Comparison of ENCODE assay signal across 8 cellular contexts in the genomic region with DNA sequence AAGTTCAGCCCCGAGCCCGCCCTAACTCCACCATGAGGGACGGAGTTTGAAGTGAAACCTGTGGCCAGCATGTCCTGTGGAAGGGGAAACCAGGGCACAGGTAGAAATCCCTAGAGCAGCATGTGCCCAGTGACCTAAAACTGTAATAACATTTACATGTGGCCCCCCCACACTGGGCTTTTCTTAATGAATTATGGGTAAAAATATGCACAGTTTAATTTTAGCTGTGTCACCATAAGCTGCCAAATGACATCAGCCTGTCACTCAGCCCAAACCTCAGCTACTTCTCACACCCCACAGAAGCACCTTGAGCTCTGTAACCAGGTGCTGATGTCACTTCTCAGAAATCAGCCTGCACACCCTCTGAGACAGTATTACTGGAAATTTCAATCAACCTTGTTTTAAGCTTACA. TPM values are rescaled to one million over a fixed set of nuclear protein-coding genes. Genes with fewer than 3 reads are reported as not detected.
A peak's percentile ranks its signal among the peaks of the same experiment; 100 is the strongest.
DNase-seq lines count a peak whose midpoint lies in the region; ATAC-seq and TF ChIP-seq lines count a peak whose summit lies in the region.

No MANE protein-coding gene starts in this region.

- H3K4me1 ChIP-seq in heart left ventricle, result peaks cover 0 to 19% (median 6%) of the 10 kb centered on the region in 12 donors

- no peak for TF ChIP-seq POLR2A in heart left ventricle (IDR thresholded peaks at IDR 0.05)

- intact Hi-C loops in heart left ventricle (cut with DNase I), result loop anchor here in 4 of 10 donors (5.0 to 10.0 kb wide), 4 partner anchors 35 to 447 kb away; partner anchors contain the start of gene POFUT2 (in 1 of the 4)

- ATAC-seq in GM18868 (IDR thresholded peaks at IDR 0.05; ENCODE audit: unreplicated experiment) (peak; percentile 66), HG03378 (IDR thresholded peaks at IDR 0.05; ENCODE audit: unreplicated experiment) (peak; percentile 71), omental fat pad (ENCODE audit: low FRiP score) (peak; percentile 60), heart left ventricle (no peak)

- no peak overlapping the region for H3K4me3 ChIP-seq in heart left ventricle

- H3K9me3 ChIP-seq in heart left ventricle, result peaks cover 0 to 6% (median 2%) of the 10 kb centered on the region in 12 donors

- no peak for TF ChIP-seq CTCF in omental fat pad (IDR thresholded peaks at IDR 0.05)
- no peak for TF ChIP-seq CTCF in heart left ventricle (IDR thresholded peaks at IDR 0.05)

- WGBS in heart left ventricle, 4 donors, result 45 to 64% (median 54%) methylated on average over 3 of the region's 3 CpGs

- H3K27me3 ChIP-seq in heart left ventricle, result peaks cover 0 to 55% (median 27%) of the 10 kb centered on the region in 9 donors

- H3K27ac ChIP-seq in heart left ventricle, result no peak overlapping the region

- no peaks in the 10 kb centered on the region for H3K36me3 ChIP-seq in heart left ventricle

- DNase-seq in activated T-cell treated with anti-CD3 and anti-CD28 coated beads for 1 hour (ENCODE audit: low read depth), result peak; percentile 44
- no peak for DNase-seq in omental fat pad (ENCODE audit: low spot score)
- DNase-seq in GM03348 (ENCODE audit: low spot score), result no peak
- DNase-seq in amygdala (lab: John Stamatoyannopoulos, UW), result no peak
- no peak for DNase-seq in heart left ventricle
- DNase-seq in kidney glomerular epithelial cell (lab: John Stamatoyannopoulos, UW), result no peak

RNA-seq across cellular contexts. Expression of gene SLC19A1, which starts 50.0 kb away (rescaled TPM):
- total RNA-seq in omental fat pad, result 10 to 100 TPM in 3 of 4 donors, 1 to 10 TPM in 1; 5.8 to 18.6 (median 14.6) TPM
- total RNA-seq in heart left ventricle, result 1 to 10 TPM; 2.4 to 7.0 (median 3.0) TPM
- 1 to 10 TPM; 3.5 to 4.3 TPM for polyA plus RNA-seq in heart left ventricle

RNA-seq across cellular contexts. Expression of gene PCBP3, which starts 51.3 kb away (rescaled TPM):
- 10 to 100 TPM in 3 of 4 donors, 1 to 10 TPM in 1; 1.1 to 26.8 (median 14.8) TPM for total RNA-seq in omental fat pad
- 10 to 100 TPM in 2 of 9 donors, 1 to 10 TPM in 5, under 1 TPM in 1, not detected in 1; 0.87 to 11.4 (median 2.9) TPM for total RNA-seq in heart left ventricle
- 1 to 10 TPM in 1 of 2 donors, under 1 TPM in 1; 0.72 to 1.9 TPM for polyA plus RNA-seq in heart left ventricle

Comparison
In these comparisons a context has a peak if more than half of its experiments do, and no peak if none do; other contexts are left out.
1. ATAC-seq: peak in GM18868 (single experiment), HG03378 (single experiment) and omental fat pad (single experiment); none in heart left ventricle (0 of 4).